ENCODE assay signal across 8 cellular contexts in genomic region chr17:78041401-78042179, GRCh38.
A peak's percentile ranks its signal among the peaks of the same experiment; 100 is the strongest.
DNase-seq lines count a peak whose midpoint lies in the region; ATAC-seq and TF ChIP-seq lines count a peak whose summit lies in the region.

No MANE protein-coding gene starts in this region.

- H4K5ac ChIP-seq in IMR-90 (ENCODE audit: low read depth, low read length), result peak overlapping the region; percentile 98

- H3K18ac ChIP-seq in IMR-90 (ENCODE audit: low read depth, low read length), result peak overlapping the region; percentile 98

- H3K36me3 Mint-ChIP-seq in nephron progenitor cell (ENCODE audit: low read depth) (peaks cover 59% of the 10 kb centered on the region), endodermal cell (ENCODE audit: low read depth) (peaks cover 39% of the 10 kb centered on the region)

- POLR2A ChIA-PET in IMR-90 (lab: Charles Lee; ENCODE audit: unreplicated experiment), result interaction anchor here (0.5 to 1.2 kb wide), 3 partner anchors 12 to 507 kb away, joined by 3 to 5 read pairs (median 4); partner anchors contain the start of gene TNRC6C

- H3K4me3 Mint-ChIP-seq in nephron progenitor cell (no peak overlapping the region), endodermal cell (no peak overlapping the region)

- no TSS peak for BruUV-seq in IMR-90 (replicated peaks; lab: Mats Ljungman, UMichigan)

- no peak overlapping the region for H3K27ac Mint-ChIP-seq in nephron progenitor cell
- H3K27ac Mint-ChIP-seq in endodermal cell, result no peak overlapping the region

- H3K4me1 Mint-ChIP-seq in nephron progenitor cell (no peaks in the 10 kb centered on the region), endodermal cell (no peaks in the 10 kb centered on the region)

- in situ Hi-C loops in IMR-90 (cut with MboI; ENCODE audit: low sequenced_read_pairs), result no loop called here

- H2BK5ac ChIP-seq in IMR-90 (ENCODE audit: low read depth, low read length, poor library complexity, severe bottlenecking), result peak overlapping the region; percentile 93

- H3K4me2 ChIP-seq in IMR-90 (ENCODE audit: low read depth, low read length), result peak overlapping the region; percentile 98

- H3K9me1 ChIP-seq in IMR-90 (ENCODE audit: insufficient read depth, low read length), result peaks cover 9% of the 10 kb centered on the region

- H2AK5ac ChIP-seq in IMR-90 (ENCODE audit: low read depth, low read length), result 0 out of 2 replicates have a peak overlapping the region, but pooled peaks have one; percentile 60

- TF ChIP-seq CTCF in IMR-90 (conservative IDR thresholded peaks at IDR 0.05; ENCODE audit: low read depth, low read length) (no peak), breast epithelium (IDR thresholded peaks at IDR 0.05) (no peak), lung (IDR thresholded peaks at IDR 0.05; ENCODE audit: control extremely low read depth, extremely low read depth) (no peak), GM20000 (IDR thresholded peaks at IDR 0.05; ENCODE audit: extremely low read depth, missing control alignments) (no peak), nephron progenitor cell (IDR thresholded peaks at IDR 0.05) (no peak), endodermal cell (conservative IDR thresholded peaks at IDR 0.05) (no peak)

- H3K79me1 ChIP-seq in IMR-90 (ENCODE audit: low read depth in 1 of 2, low read length in 2 of 2), result peaks cover 6 to 35% of the 10 kb centered on the region in 2 experiments; a peak in 3 of 4 replicates

- peak overlapping the region; percentile 98; the same call in 2 of the 3 replicates for H2BK15ac ChIP-seq in IMR-90 (ENCODE audit: low read depth, low read length)

- peak overlapping the region; percentile 98 for H3K4ac ChIP-seq in IMR-90 (ENCODE audit: low read depth, low read length)

- peaks cover 19% of the 10 kb centered on the region for H3K9me3 Mint-ChIP-seq in nephron progenitor cell
- no peaks in the 10 kb centered on the region for H3K9me3 Mint-ChIP-seq in endodermal cell

- H4K20me1 ChIP-seq in IMR-90 (ENCODE audit: insufficient read depth, low read length), result no peaks in the 10 kb centered on the region

- peak overlapping the region; percentile 86 for H3K9ac ChIP-seq in IMR-90 (ENCODE audit: low read depth, low read length)
- H3K9ac ChIP-seq in endodermal cell (ENCODE audit: extremely low read depth, low read length, poor library complexity, severe bottlenecking), result no peak overlapping the region

- DNase-seq in A172 (ENCODE audit: low spot score) (peak; percentile 33), IMR-90 (no peak), breast epithelium (ENCODE audit: low spot score in 2 of 2) (no peak), lung (ENCODE audit: low spot score) (no peak), GM20000 (ENCODE audit: low spot score) (no peak), nephron progenitor cell (no peak), endodermal cell (no peak)

- H3K27me3 ChIP-seq in IMR-90 (ENCODE audit: control insufficient read depth, insufficient read depth, low read length) (no peaks in the 10 kb centered on the region), breast epithelium (no peaks in the 10 kb centered on the region), lung (ENCODE audit: control insufficient read depth, insufficient read depth) (no peaks in the 10 kb centered on the region), endodermal cell (ENCODE audit: control insufficient read depth, insufficient read depth, low read length, poor library complexity, severe bottlenecking) (no peaks in the 10 kb centered on the region)

- no CpG with 5 or more reads among the region's 6 CpGs for WGBS in IMR-90 (ENCODE audit: extremely low coverage in 2 of 2, insufficient read length in 1 of 2), 2 experiments
- 43 to 55% methylated on average over 6 of the region's 6 CpGs for WGBS in lung, 2 donors
- WGBS in endodermal cell (ENCODE audit: insufficient coverage in 1 of 2, insufficient read length in 1 of 2), 2 experiments, result 93 to 100% methylated on average over 4 to 5 of the region's 6 CpGs

- H3K4me3 ChIP-seq in IMR-90 (ENCODE audit: insufficient read depth, low read depth, low read length) (peak overlapping the region; percentile 79), breast epithelium (peak overlapping the region; percentile 57 to 82 (median 61)), lung (no peak overlapping the region), endodermal cell (ENCODE audit: low read length) (no peak overlapping the region)

- intact Hi-C loops in IMR-90 (cut with micrococcal nuclease), result no loop called here
- intact Hi-C loops in breast epithelium (cut with DNase I; ENCODE audit: low total_unique reads), result no loop called here

- peak overlapping the region; percentile 91 for H3K56ac ChIP-seq in IMR-90 (ENCODE audit: extremely low read depth, insufficient read depth, low read length)

- H2AK9ac ChIP-seq in IMR-90 (replicated peaks; ENCODE audit: low read depth, low read length, poor library complexity), result peak overlapping the region; percentile 75

- peak overlapping the region; percentile 97 for H3K14ac ChIP-seq in IMR-90 (replicated peaks; ENCODE audit: low read depth, low read length)

- CTCF ChIA-PET in IMR-90 (lab: Yijun Ruan, JAX), result interaction anchor here (0.7 to 2.1 kb wide), 5 partner anchors 22 to 52 kb away, joined by 3 to 9 read pairs (median 4); no protein-coding TSS in a partner anchor

- H2BK20ac ChIP-seq in IMR-90 (ENCODE audit: low read depth, low read length), result peak overlapping the region; percentile 86

- H3K4me1 ChIP-seq in IMR-90 (ENCODE audit: control insufficient read depth, insufficient read depth, low read length) (no peaks in the 10 kb centered on the region), breast epithelium (peaks cover 4 to 13% of the 10 kb centered on the region in 2 donors), lung (ENCODE audit: control insufficient read depth in 2 of 2, insufficient read depth in 2 of 2, low read length in 2 of 2) (peaks cover 8 to 15% of the 10 kb centered on the region in 2 donors), endodermal cell (ENCODE audit: control insufficient read depth, insufficient read depth, low read length) (no peaks in the 10 kb centered on the region)

- peak overlapping the region; percentile 97 for H2AFZ ChIP-seq in IMR-90 (replicated peaks; ENCODE audit: low read length, poor library complexity)

- H3K27me3 Mint-ChIP-seq in nephron progenitor cell (ENCODE audit: low read depth, poor library complexity), result no peaks in the 10 kb centered on the region
- H3K27me3 Mint-ChIP-seq in endodermal cell (ENCODE audit: insufficient read depth), result no peaks in the 10 kb centered on the region

- H3K9me3 ChIP-seq in IMR-90 (ENCODE audit: control insufficient read depth, insufficient read depth, low read length) (no peaks in the 10 kb centered on the region), breast epithelium (no peaks in the 10 kb centered on the region), lung (ENCODE audit: control insufficient read depth in 2 of 2, insufficient read depth in 1 of 2, low read length in 1 of 2) (no peaks in the 10 kb centered on the region), endodermal cell (ENCODE audit: control insufficient read depth, low read length) (peaks cover 4% of the 10 kb centered on the region)

- H4K8ac ChIP-seq in IMR-90 (ENCODE audit: low read depth in 2 of 2, low read length in 2 of 2), result peak overlapping the region; percentile 96 to 99

- ATAC-seq in IMR-90 (ENCODE audit: low read depth) (peak; percentile 43), lung (ENCODE audit: insufficient read depth, low FRiP score) (no peak), HG03108 (IDR thresholded peaks at IDR 0.05; ENCODE audit: unreplicated experiment) (no peak)

- TF ChIP-seq RAD21 in IMR-90 (IDR thresholded peaks at IDR 0.05; ENCODE audit: low read length), result no peak

- H2BK120ac ChIP-seq in IMR-90 (ENCODE audit: low read depth, low read length), result peak overlapping the region; percentile 97

- H4K91ac ChIP-seq in IMR-90 (ENCODE audit: insufficient read depth, low read depth, low read length), result peak overlapping the region; percentile 96

- H3K27ac ChIP-seq in IMR-90 (ENCODE audit: insufficient read depth, low read length) (peak overlapping the region; percentile 97), breast epithelium (peak overlapping the region; percentile 90 to 96), lung (ENCODE audit: low read depth in 1 of 2, low read length in 1 of 2) (peak overlapping the region; percentile 97 to 98), endodermal cell (ENCODE audit: low read depth, low read length) (no peak overlapping the region)

- dilution Hi-C loops in IMR-90 (cut with HindIII; ENCODE audit: low sequenced_read_pairs, unreplicated experiment), result no loop called here

- H3K36me3 ChIP-seq in IMR-90 (ENCODE audit: control insufficient read depth, insufficient read depth, low read length), result peaks cover 7% of the 10 kb centered on the region; the same call in 1 of the 2 replicates
- H3K36me3 ChIP-seq in breast epithelium, result no peaks in the 10 kb centered on the region
- peaks cover 0 to 6% of the 10 kb centered on the region in 2 donors for H3K36me3 ChIP-seq in lung (ENCODE audit: control insufficient read depth in 2 of 2, insufficient read depth in 2 of 2, low read length in 2 of 2)
- peaks cover 29% of the 10 kb centered on the region for H3K36me3 ChIP-seq in endodermal cell (ENCODE audit: control insufficient read depth, insufficient read depth, low read length)

- TF ChIP-seq POLR2A in IMR-90 (IDR thresholded peaks at IDR 0.05; ENCODE audit: low read depth, low read length) (no peak), breast epithelium (IDR thresholded peaks at IDR 0.05) (no peak)

- H3K23ac ChIP-seq in IMR-90 (ENCODE audit: low read depth, low read length), result peak overlapping the region; percentile 99

TF ChIP-seq in IMR-90, 13 proteins besides CTCF, POLR2A, EP300 and RAD21 (continues in another document):
- no peak for TF ChIP-seq RCOR1 (IDR thresholded peaks at IDR 0.05; ENCODE audit: insufficient replicate concordance, low read length)
- no peak for TF ChIP-seq NFE2L2 (IDR thresholded peaks at IDR 0.05; ENCODE audit: low read depth, low read length)
- TF ChIP-seq MAFK (IDR thresholded peaks at IDR 0.05; ENCODE audit: low read depth, low read length), result no peak
- no peak for TF ChIP-seq MXI1 (IDR thresholded peaks at IDR 0.05; ENCODE audit: borderline replicate concordance, low read depth, low read length)
- TF ChIP-seq CEBPB (IDR thresholded peaks at IDR 0.05; ENCODE audit: low read depth, low read length), result no peak
- TF ChIP-seq RFX5 (IDR thresholded peaks at IDR 0.05; ENCODE audit: low read depth, low read length), result no peak
- no peak for TF ChIP-seq MAZ (IDR thresholded peaks at IDR 0.05; ENCODE audit: borderline replicate concordance, low read depth, low read length)
- no peak for TF ChIP-seq CHD1 (IDR thresholded peaks at IDR 0.05; ENCODE audit: low read depth, low read length)
- TF ChIP-seq, protein P1, sequence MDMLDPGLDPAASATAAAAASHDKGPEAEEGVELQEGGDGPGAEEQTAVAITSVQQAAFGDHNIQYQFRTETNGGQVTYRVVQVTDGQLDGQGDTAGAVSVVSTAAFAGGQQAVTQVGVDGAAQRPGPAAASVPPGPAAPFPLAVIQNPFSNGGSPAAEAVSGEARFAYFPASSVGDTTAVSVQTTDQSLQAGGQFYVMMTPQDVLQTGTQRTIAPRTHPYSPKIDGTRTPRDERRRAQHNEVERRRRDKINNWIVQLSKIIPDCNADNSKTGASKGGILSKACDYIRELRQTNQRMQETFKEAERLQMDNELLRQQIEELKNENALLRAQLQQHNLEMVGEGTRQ (IDR thresholded peaks at IDR 0.05; ENCODE audit: low read depth, low read length), result no peak
- no peak for TF ChIP-seq FOS (IDR thresholded peaks at IDR 0.05; ENCODE audit: low read depth, low read length)

Comparison
In these comparisons a context has a peak if more than half of its experiments do, and no peak if none do; other contexts are left out.
1. H3K4me3 ChIP-seq: peak in IMR-90 (single experiment) and breast epithelium (3 of 3); none in lung (single experiment) and endodermal cell (single experiment).